Comparison of ENCODE assay signal across 10 cellular contexts in the genomic region with DNA sequence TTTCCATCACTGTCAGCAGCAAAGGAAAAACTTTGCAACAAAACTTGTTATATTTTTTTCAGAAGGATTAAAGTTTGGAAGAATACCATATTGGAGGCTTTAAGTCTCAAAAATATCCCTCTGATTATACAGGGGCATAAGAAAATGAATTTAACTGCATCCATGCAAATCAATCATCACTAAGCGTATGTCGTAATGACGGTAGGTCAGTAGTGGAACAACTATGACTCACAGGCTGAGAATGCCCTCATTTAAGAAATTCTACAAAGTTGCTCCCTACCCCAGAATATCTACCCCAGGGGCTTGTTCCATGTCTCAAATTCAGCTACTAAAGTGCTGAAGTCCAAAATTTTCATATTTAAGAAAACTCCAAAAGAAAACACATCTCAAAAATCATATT. TPM values are rescaled to one million over a fixed set of nuclear protein-coding genes. Genes with fewer than 3 reads are reported as not detected.
DNase-seq lines count a peak whose midpoint lies in the region; ATAC-seq, FAIRE-seq and TF ChIP-seq lines count a peak whose summit lies in the region.
"Had no signal": no experiment of that assay in that cellular context is flagged by ENCODE, and none has a peak within 500 bp of the region (broad histone marks: within the 10 kb centered on the region; RNA-seq: fewer than 3 reads in every experiment).

No MANE protein-coding gene starts in this region.

- peak; percentile 84 for DNase-seq in HCEC 1CT
- no peak for DNase-seq in SK-N-MC (ENCODE audit: low read depth, low spot score)
- DNase-seq in fibroblast of pulmonary artery (ENCODE audit: low read depth) = peak; percentile 88
- DNase-seq in sciatic nerve (ENCODE audit: low spot score) = no peak
- no peak for DNase-seq in NCI-H748 treated with DMSO at 0.1 percent for 48 hours (lab: John Stamatoyannopoulos, UW)
- no peak for DNase-seq in GM19239 (ENCODE audit: insufficient read length, low spot score)
- DNase-seq in substantia nigra (lab: John Stamatoyannopoulos, UW) = no peak
- DNase-seq: activated effector memory CD4-positive, alpha-beta T cell treated with Interleukin-2 at 50 U/mL for 16 hours had no signal

- FAIRE-seq in GM19239 (lab: Jason Lieb, UNC) = no peak

- H3K4me3 ChIP-seq in SK-N-MC (no peak overlapping the region), fibroblast of pulmonary artery (replicated peaks; ENCODE audit: low read depth, low read length) (no peak overlapping the region)
- H3K4me3 ChIP-seq: GM23338 had no signal

- ATAC-seq in sciatic nerve (peak; percentile 72), GM21825 (IDR thresholded peaks at IDR 0.05; ENCODE audit: unreplicated experiment) (no peak)
- ATAC-seq: GM23338 had no signal

- no peaks in the 10 kb centered on the region for H3K9me3 ChIP-seq in SK-N-MC (ENCODE audit: low read depth, low read length)

- intact Hi-C loops in sciatic nerve (cut with DNase I) = no loop called here

- H3K27ac ChIP-seq in SK-N-MC (peak overlapping the region; percentile 66; the same call in 1 of the 2 replicates), substantia nigra (ENCODE audit: low read depth, low read length, poor library complexity, severe bottlenecking) (no peak overlapping the region)

- no peak for TF ChIP-seq CTCF in fibroblast of pulmonary artery (IDR thresholded peaks at IDR 0.05; ENCODE audit: low read length, missing control alignments)

- H3K9ac ChIP-seq in SK-N-MC (ENCODE audit: insufficient read length) = peak overlapping the region; percentile 55

- no peaks in the 10 kb centered on the region for H3K36me3 ChIP-seq in SK-N-MC (ENCODE audit: insufficient read depth, low read length)

RNA-seq across cellular contexts. Expression of a gene that starts 12.5 kb away (rescaled TPM):
- 95.7 TPM for total RNA-seq in sciatic nerve

Comparison
In these comparisons a context has a peak if more than half of its experiments do, and no peak if none do; other contexts are left out.
1. DNase-seq: peak in HCEC 1CT (single experiment) and fibroblast of pulmonary artery (single experiment); none in SK-N-MC (single experiment), sciatic nerve (single experiment), NCI-H748 treated with DMSO at 0.1 percent for 48 hours (single experiment), GM19239 (single experiment) and substantia nigra (0 of 49).